ENCODE assay signal across 15 cellular contexts in genomic region chr1:212259693-212260480, GRCh38. TPM values are rescaled to one million over a fixed set of nuclear protein-coding genes. Genes with fewer than 3 reads are reported as not detected.
DNase-seq lines count a peak whose midpoint lies in the region; ATAC-seq, FAIRE-seq and TF ChIP-seq lines count a peak whose summit lies in the region.
"Had no signal": no experiment of that assay in that cellular context is flagged by ENCODE, and none has a peak within 500 bp of the region (broad histone marks: within the 10 kb centered on the region; RNA-seq: fewer than 3 reads in every experiment).

No MANE protein-coding gene starts in this region.

- intact Hi-C loops in Calu3 (cut with micrococcal nuclease; ENCODE audit: unreplicated experiment) (no loop called here), body of pancreas (cut with DNase I) (no loop called here), left ventricle myocardium inferior (cut with micrococcal nuclease) (no loop called here)

- dilution Hi-C loops in keratinocyte (cut with MboI; ENCODE audit: extremely low pct_ligation_motif_present, low sequenced_read_pairs), result no loop called here

- no peaks in the 10 kb centered on the region for H3K27me3 Mint-ChIP-seq in Calu3 (ENCODE audit: unreplicated experiment)

- H3K27ac ChIP-seq in body of pancreas (peak overlapping the region in 3 of 4 donors; percentile 76 to 85 (median 81)), keratinocyte (ENCODE audit: control insufficient read depth, insufficient read depth, low read length) (peak overlapping the region; percentile 97), left ventricle myocardium inferior (replicated peaks) (no peak overlapping the region)
- H3K27ac ChIP-seq: BLaER1 had no signal

- ATAC-seq in body of pancreas, result no peak
- ATAC-seq in stimulated activated effector memory CD8-positive, alpha-beta T cell treated with anti-CD3 and anti-CD28 coated beads, Interleukin-12 subunit alpha, Interleukin-12 subunit beta, amount 100 ng/mL, for 72 hours, result no peak

- H3K27me3 ChIP-seq in body of pancreas (no peaks in the 10 kb centered on the region), keratinocyte (ENCODE audit: control insufficient read depth, extremely low read depth, insufficient read depth, low read length) (no peaks in the 10 kb centered on the region), left ventricle myocardium inferior (ENCODE audit: low read depth) (no peaks in the 10 kb centered on the region)
- H3K27me3 ChIP-seq: BLaER1 had no signal

- no peak overlapping the region for H3K4me3 Mint-ChIP-seq in Calu3 (ENCODE audit: low read depth, unreplicated experiment)
- H3K4me3 Mint-ChIP-seq in stimulated activated effector memory CD8-positive, alpha-beta T cell treated with anti-CD3 and anti-CD28 coated beads, Interleukin-12 subunit alpha, Interleukin-12 subunit beta, amount 100 ng/mL, for 72 hours, result no peak overlapping the region
- H3K4me3 Mint-ChIP-seq: CD8-positive, alpha-beta T cell had no signal

- peak overlapping the region; percentile 86 for H3K4me2 ChIP-seq in keratinocyte (ENCODE audit: control insufficient read depth, extremely low read depth, insufficient read depth, low read depth, low read length)
- H3K4me2 ChIP-seq: BLaER1 had no signal

- H2AFZ ChIP-seq in keratinocyte (ENCODE audit: control insufficient read depth, low read length), result peak overlapping the region; percentile 7

- no peak for TF ChIP-seq POLR2A in body of pancreas (IDR thresholded peaks at IDR 0.05)

- no peaks in the 10 kb centered on the region for H3K79me2 ChIP-seq in keratinocyte (ENCODE audit: control insufficient read depth, insufficient read depth, low read length)

- no peaks in the 10 kb centered on the region for H3K9me3 ChIP-seq in body of pancreas
- H3K9me3 ChIP-seq in keratinocyte (ENCODE audit: control insufficient read depth, low read depth, low read length), result no peaks in the 10 kb centered on the region
- no peaks in the 10 kb centered on the region for H3K9me3 ChIP-seq in left ventricle myocardium inferior (replicated peaks)
- H3K9me3 ChIP-seq: BLaER1 had no signal

- H3K9ac ChIP-seq in keratinocyte (ENCODE audit: control insufficient read depth, extremely low read depth, insufficient read depth, low read length), result no peak overlapping the region
- H3K9ac ChIP-seq: BLaER1 had no signal

- peak overlapping the region; percentile 95 for H3K27ac Mint-ChIP-seq in Calu3 (ENCODE audit: unreplicated experiment)
- peak overlapping the region; percentile 50 for H3K27ac Mint-ChIP-seq in stimulated activated effector memory CD8-positive, alpha-beta T cell treated with anti-CD3 and anti-CD28 coated beads, Interleukin-12 subunit alpha, Interleukin-12 subunit beta, amount 100 ng/mL, for 72 hours

- no peaks in the 10 kb centered on the region for H3K9me3 Mint-ChIP-seq in Calu3 (ENCODE audit: low read depth, unreplicated experiment)
- no peaks in the 10 kb centered on the region for H3K9me3 Mint-ChIP-seq in stimulated activated effector memory CD8-positive, alpha-beta T cell treated with anti-CD3 and anti-CD28 coated beads, Interleukin-12 subunit alpha, Interleukin-12 subunit beta, amount 100 ng/mL, for 72 hours
- H3K9me3 Mint-ChIP-seq: CD8-positive, alpha-beta T cell had no signal

- H3K4me3 ChIP-seq in body of pancreas, result no peak overlapping the region
- peak overlapping the region in 1 of 3 experiments; percentile 42 for H3K4me3 ChIP-seq in keratinocyte (ENCODE audit: control insufficient read depth in 2 of 3, extremely low read depth in 1 of 3, insufficient read depth in 2 of 3, low read depth in 1 of 3, low read length in 3 of 3)
- H3K4me3 ChIP-seq in left ventricle myocardium inferior, result no peak overlapping the region
- H3K4me3 ChIP-seq: BLaER1 had no signal

- H4K20me1 ChIP-seq in keratinocyte (ENCODE audit: control insufficient read depth, extremely low read depth, insufficient read depth, low read length), result no peaks in the 10 kb centered on the region
- H4K20me1 ChIP-seq: BLaER1 had no signal

- 87 to 88% methylated on average over 5 of the region's 5 CpGs for WGBS in body of pancreas, 2 donors

- TF ChIP-seq CTCF in Calu3 (IDR thresholded peaks at IDR 0.05; ENCODE audit: unreplicated experiment) (no peak), body of pancreas (IDR thresholded peaks at IDR 0.05) (no peak), keratinocyte (optimal IDR thresholded peaks at IDR 0.05 in 1 of 3, IDR thresholded peaks at IDR 0.05 in 1 of 3, conservative IDR thresholded peaks at IDR 0.05 in 1 of 3; ENCODE audit: extremely low read depth in 1 of 3, insufficient read depth in 2 of 3, low read length in 3 of 3) (no peak), left ventricle myocardium inferior (IDR thresholded peaks at IDR 0.05; ENCODE audit: borderline replicate concordance) (no peak)

- CTCF ChIA-PET in Calu3 (lab: Charles Lee), result interaction anchor here (1.5 to 2.1 kb wide), 3 partner anchors 24 to 31 kb away, joined by 5 to 10 read pairs (median 7); no protein-coding TSS in a partner anchor

- FAIRE-seq in keratinocyte (lab: Jason Lieb, UNC), result no peak

- H3K9me1 ChIP-seq in keratinocyte (ENCODE audit: control insufficient read depth, extremely low read depth, insufficient read depth, low read length), result peaks cover 2% of the 10 kb centered on the region

- peaks cover 40% of the 10 kb centered on the region for H3K4me1 Mint-ChIP-seq in Calu3 (ENCODE audit: low read depth, unreplicated experiment)
- H3K4me1 Mint-ChIP-seq in stimulated activated effector memory CD8-positive, alpha-beta T cell treated with anti-CD3 and anti-CD28 coated beads, Interleukin-12 subunit alpha, Interleukin-12 subunit beta, amount 100 ng/mL, for 72 hours, result peaks cover 35% of the 10 kb centered on the region

- H3K36me3 ChIP-seq in body of pancreas (replicated peaks in 1 of 2; ENCODE audit: insufficient read depth in 1 of 2, low read depth in 2 of 2) (no peaks in the 10 kb centered on the region), keratinocyte (ENCODE audit: control insufficient read depth in 2 of 2, extremely low read depth in 1 of 2, insufficient read depth in 2 of 2, low read length in 2 of 2) (no peaks in the 10 kb centered on the region), left ventricle myocardium inferior (no peaks in the 10 kb centered on the region)
- H3K36me3 ChIP-seq: BLaER1 had no signal

- DNase-seq in Calu3 (no peak), body of pancreas (no peak), keratinocyte (ENCODE audit: low read depth, low spot score) (no peak), left ventricle myocardium inferior (no peak), HUDEP-2 (lab: John Stamatoyannopoulos, UW; ENCODE audit: unreplicated experiment in 76 of 76) (no peak), foreskin melanocyte (no peak)
- DNase-seq in stimulated activated effector memory CD8-positive, alpha-beta T cell treated with anti-CD3 and anti-CD28 coated beads, Interleukin-12 subunit alpha, Interleukin-12 subunit beta, amount 100 ng/mL, for 72 hours (ENCODE audit: low spot score in 2 of 2), result no peak
- DNase-seq: CD8-positive, alpha-beta T cell; DMS53; NCI-H1694; NCI-H510A; NCI-H748 treated with DMSO at 0.1 percent for 48 hours; OCI-M1; SHP77 had no signal

- H3K4me1 ChIP-seq in body of pancreas (peaks cover 43% of the 10 kb centered on the region), keratinocyte (ENCODE audit: control insufficient read depth, extremely low read depth, insufficient read depth, low read length) (peaks cover 16% of the 10 kb centered on the region), left ventricle myocardium inferior (peaks cover 25% of the 10 kb centered on the region)

- BruUV-seq in Calu3 (replicated peaks; lab: Mats Ljungman, UMichigan), result no TSS peak

- no peaks in the 10 kb centered on the region for H3K36me3 Mint-ChIP-seq in Calu3 (ENCODE audit: insufficient read depth, unreplicated experiment)
- H3K36me3 Mint-ChIP-seq in stimulated activated effector memory CD8-positive, alpha-beta T cell treated with anti-CD3 and anti-CD28 coated beads, Interleukin-12 subunit alpha, Interleukin-12 subunit beta, amount 100 ng/mL, for 72 hours, result peaks cover 5% of the 10 kb centered on the region
- H3K36me3 Mint-ChIP-seq: CD8-positive, alpha-beta T cell had no signal

RNA-seq across cellular contexts. Expression of gene PPP2R5A, which starts 25.3 kb away (rescaled TPM):
- total RNA-seq in Calu3 (2022) (42.9 and 45.2 TPM in 2 replicates), body of pancreas (10 to 100 TPM; 30.3 to 32.7 TPM), left ventricle myocardium inferior (69.3 TPM)
- 12.0 to 26.2 TPM (median 16.8 TPM) in 3 replicates for polyA plus RNA-seq in keratinocyte
- 15.6 TPM for polyA plus RNA-seq in keratinocyte (2011; ENCODE audit: low read depth)
- polyA plus RNA-seq in keratinocyte (2011; cell fraction: cytosol; rRNA removed), result 15.3 and 30.1 TPM in 2 replicates
- 14.0 and 15.9 TPM in 2 replicates for polyA plus RNA-seq in keratinocyte (2011; cell fraction: nucleus; rRNA removed)
- 11.7 and 18.3 TPM in 2 replicates for polyA plus RNA-seq in keratinocyte (2012; ENCODE audit: low replicate concordance)
- 2.5 to 13.9 TPM (median 5.9 TPM) in 3 replicates for polyA minus RNA-seq in keratinocyte
- polyA minus RNA-seq in keratinocyte (2011; cell fraction: cytosol; rRNA and poly(A)+ RNA removed), result 16.3 TPM
- 7.3 and 8.8 TPM in 2 replicates for polyA minus RNA-seq in keratinocyte (2011; cell fraction: nucleus; rRNA and poly(A)+ RNA removed)
